ENCODE assay signal across 12 cellular contexts in the genomic region with DNA sequence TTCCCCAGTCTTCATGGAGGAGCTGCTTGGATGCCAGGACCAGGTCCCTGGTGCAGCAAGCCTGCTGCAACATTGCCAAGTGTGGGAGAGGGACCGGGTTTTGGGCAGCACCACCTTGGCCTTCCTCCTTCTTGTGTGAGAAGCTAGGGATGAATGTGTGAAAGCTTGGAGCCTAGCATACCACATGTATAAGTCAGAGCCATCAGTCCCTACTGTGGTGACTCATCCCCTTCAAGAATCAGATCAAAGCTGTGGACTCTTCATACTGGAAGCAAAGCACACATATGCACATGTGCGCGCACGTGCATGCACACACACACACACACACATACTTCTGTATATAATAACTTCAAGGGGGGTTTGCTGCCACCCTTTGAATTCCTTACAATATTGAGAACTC.
DNase-seq lines count a peak whose midpoint lies in the region; ATAC-seq and TF ChIP-seq lines count a peak whose summit lies in the region.
"Had no signal": no experiment of that assay in that cellular context is flagged by ENCODE, and none has a peak within 500 bp of the region (broad histone marks: within the 10 kb centered on the region; RNA-seq: fewer than 3 reads in every experiment).

No MANE protein-coding gene starts in this region.

- ATAC-seq in omental fat pad (ENCODE audit: low FRiP score), result peak; percentile 85
- no peak for ATAC-seq in GM19035 (IDR thresholded peaks at IDR 0.05; ENCODE audit: unreplicated experiment)

- peak; percentile 87 for DNase-seq in EH (ENCODE audit: low read depth)
- peak; percentile 95 for DNase-seq in RPMI7951 (ENCODE audit: low read depth)
- peak; percentile 72 for DNase-seq in fibroblast of gingiva (ENCODE audit: low read depth)
- DNase-seq in omental fat pad (ENCODE audit: low spot score), result no peak
- DNase-seq in activated T-cell treated with anti-CD3 and anti-CD28 coated beads for 4 hours, result no peak
- DNase-seq in OCI-M1 (lab: John Stamatoyannopoulos, UW), result no peak
- no peak for DNase-seq in activated CD4-positive, CD25-positive, alpha-beta regulatory T cell (lab: John Stamatoyannopoulos, UW)
- DNase-seq: activated CD4-positive, CD25-positive, alpha-beta regulatory T cell treated with anti-CD3 and anti-CD28 coated beads, Interleukin-2, amount 50 U/mL, for 72 hours; naive B cell; Right ventricle myocardium superior; upper lobe of left lung had no signal

- no peak for TF ChIP-seq CTCF in omental fat pad (IDR thresholded peaks at IDR 0.05)

Comparison
In these comparisons a context has a peak if more than half of its experiments do, and no peak if none do; other contexts are left out.
1. DNase-seq: peak in EH (single experiment), RPMI7951 (single experiment) and fibroblast of gingiva (single experiment); none in omental fat pad (single experiment), activated T-cell treated with anti-CD3 and anti-CD28 coated beads for 4 hours (single experiment), OCI-M1 (single experiment) and activated CD4-positive, CD25-positive, alpha-beta regulatory T cell (0 of 4).